Comparison of ENCODE assay signal across 9 cellular contexts in genomic region chr12:96368233-96368632, GRCh38. TPM values are rescaled to one million over a fixed set of nuclear protein-coding genes. Genes with fewer than 3 reads are reported as not detected.
DNase-seq lines count a peak whose midpoint lies in the region; ATAC-seq and TF ChIP-seq lines count a peak whose summit lies in the region.
"Had no signal": no experiment of that assay in that cellular context is flagged by ENCODE, and none has a peak within 500 bp of the region (broad histone marks: within the 10 kb centered on the region; RNA-seq: fewer than 3 reads in every experiment).

No MANE protein-coding gene starts in this region.

- no peaks in the 10 kb centered on the region for H3K9me3 ChIP-seq in right cardiac atrium (ENCODE audit: control insufficient read depth, low read length)

- no peak overlapping the region for H3K4me3 ChIP-seq in right cardiac atrium (ENCODE audit: low read length)

- in situ Hi-C loops in G401 (cut with HindIII; ENCODE audit: low sequenced_read_pairs), result no loop called here

- 5% methylated on average over 2 of the region's 2 CpGs for WGBS in right cardiac atrium

- ATAC-seq in SK-N-SH treated with all-trans-retinoic acid at 6 μM for 48 hours, result peak; percentile 48; the same call in 1 of the 3 replicates
- ATAC-seq in right cardiac atrium, result peak; percentile 71 to 77
- peak; percentile 77 for ATAC-seq in sciatic nerve

- peak overlapping the region; percentile 19 for H3K27ac ChIP-seq in right cardiac atrium (ENCODE audit: low read length)

- DNase-seq in LHCN-M2 (ENCODE audit: low read depth) (peak; percentile 53), right cardiac atrium (peak in 2 of 3 donors; percentile 65 to 71), sciatic nerve (ENCODE audit: low spot score) (no peak), G401 (ENCODE audit: low spot score) (no peak), NCI-H1930 (lab: John Stamatoyannopoulos, UW) (no peak), HPDE6-E6E7 (ENCODE audit: extremely low spot score) (no peak)
- DNase-seq in stimulated activated CD4-positive, alpha-beta T cell treated with anti-CD3 and anti-CD28 coated beads, Interleukin-4, amount 100 ng/mL, for 24 hours, result no peak
- DNase-seq: SIG-M5 had no signal

- H3K27me3 ChIP-seq in right cardiac atrium (ENCODE audit: control insufficient read depth, insufficient read depth), result no peaks in the 10 kb centered on the region

- H3K4me1 ChIP-seq in right cardiac atrium (ENCODE audit: control insufficient read depth, insufficient read depth, low read length), result peaks cover 4% of the 10 kb centered on the region

- intact Hi-C loops in right cardiac atrium (cut with DNase I) (no loop called here), sciatic nerve (cut with DNase I) (no loop called here)

TF ChIP-seq in SK-N-SH treated with all-trans-retinoic acid at 6 μM for 48 hours, 23 proteins besides CTCF, POLR2A, EP300 and RAD21:
- TF ChIP-seq CREB5 (CRISPR knock-in tag; IDR thresholded peaks at IDR 0.05; ENCODE audit: low read depth), result no peak
- TF ChIP-seq ZNF70 (CRISPR knock-in tag; IDR thresholded peaks at IDR 0.05), result no peak
- no peak for TF ChIP-seq ARNTL (CRISPR knock-in tag; IDR thresholded peaks at IDR 0.05; ENCODE audit: borderline replicate concordance, low read depth)
- TF ChIP-seq TSHZ2 (CRISPR knock-in tag; IDR thresholded peaks at IDR 0.05), result no peak
- no peak for TF ChIP-seq PATZ1 (CRISPR knock-in tag; IDR thresholded peaks at IDR 0.05; ENCODE audit: borderline replicate concordance)
- TF ChIP-seq TOX (CRISPR knock-in tag; IDR thresholded peaks at IDR 0.05; ENCODE audit: borderline replicate concordance), result no peak
- TF ChIP-seq CSRNP3 (CRISPR knock-in tag; IDR thresholded peaks at IDR 0.05), result no peak
- no peak for TF ChIP-seq ZFP3 (CRISPR knock-in tag; IDR thresholded peaks at IDR 0.05)
TF ChIP-seq in SK-N-SH treated with all-trans-retinoic acid at 6 μM for 48 hours: peak in this region for 0.

RNA-seq across cellular contexts. Expression of gene CDK17, which starts 32.0 kb away (rescaled TPM):
- total RNA-seq in LHCN-M2 (2014; rRNA removed), result 73.7 and 82.3 TPM in 2 replicates
- polyA plus RNA-seq in LHCN-M2 (2012), result 11.1 TPM
- 10 to 100 TPM; 18.4 to 30.4 (median 23.1) TPM for total RNA-seq in right cardiac atrium
- 10.3 TPM for polyA plus RNA-seq in right cardiac atrium
- total RNA-seq in sciatic nerve, result 77.6 TPM
- 13.9 and 26.2 TPM in 2 replicates for total RNA-seq in G401 (2014; rRNA removed; shearing (Covaris generic))

Comparison
In these comparisons a context has a peak if more than half of its experiments do, and no peak if none do; other contexts are left out.
1. DNase-seq: peak in LHCN-M2 (single experiment) and right cardiac atrium (2 of 3); none in sciatic nerve (single experiment), G401 (single experiment), stimulated activated CD4-positive, alpha-beta T cell treated with anti-CD3 and anti-CD28 coated beads, Interleukin-4, amount 100 ng/mL, for 24 hours (single experiment), NCI-H1930 (0 of 2) and HPDE6-E6E7 (single experiment).
2. Peak in every context shown above with its lines, with median percentiles within 50 percentile points of each other: ATAC-seq.